In the genomic region with DNA sequence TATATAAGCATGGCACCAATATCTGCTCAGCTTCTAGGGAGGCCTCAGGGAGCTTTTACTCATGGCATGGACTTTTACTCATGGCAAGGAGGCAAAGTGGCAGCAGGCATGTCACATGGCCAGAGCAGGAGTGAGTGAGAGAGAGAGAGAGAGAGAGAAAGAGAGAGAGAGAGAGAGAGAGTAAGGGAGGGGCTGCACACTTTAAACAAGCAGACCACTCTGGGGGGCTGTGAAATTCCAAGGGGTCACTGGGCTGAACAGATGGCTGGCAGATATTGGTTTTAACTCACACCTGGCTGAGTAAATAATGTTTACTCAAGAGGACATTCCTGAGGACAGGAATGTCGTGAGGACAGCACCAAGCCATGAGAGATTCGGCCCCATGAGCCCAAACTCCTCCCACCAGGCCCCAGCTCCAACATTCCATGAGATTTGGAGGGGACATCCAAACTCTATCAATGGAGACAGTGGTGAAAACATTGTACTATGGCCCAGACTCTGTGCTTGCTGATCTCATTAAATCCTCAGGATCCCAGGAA, we compare ENCODE assay signal across 17 cellular contexts.
A peak's percentile ranks its signal among the peaks of the same experiment; 100 is the strongest.
DNase-seq lines count a peak whose midpoint lies in the region; ATAC-seq and TF ChIP-seq lines count a peak whose summit lies in the region.
"Had no signal": no experiment of that assay in that cellular context is flagged by ENCODE, and none has a peak within 500 bp of the region (broad histone marks: within the 10 kb centered on the region; RNA-seq: fewer than 3 reads in every experiment).

No MANE protein-coding gene starts in this region.

- CTCF ChIA-PET in A673 (lab: Charles Lee) = no interaction called here

- H3K4me1 Mint-ChIP-seq in endodermal cell = peaks cover 14% of the 10 kb centered on the region
- peaks cover 13% of the 10 kb centered on the region for H3K4me1 Mint-ChIP-seq in neural progenitor cell
- H3K4me1 Mint-ChIP-seq: IgD-negative memory B cell had no signal

- peak overlapping the region; percentile 29 for H3K27ac Mint-ChIP-seq in endodermal cell
- H3K27ac Mint-ChIP-seq in neural progenitor cell = no peak overlapping the region
- H3K27ac Mint-ChIP-seq: IgD-negative memory B cell had no signal

- ATAC-seq in HG02763 (IDR thresholded peaks at IDR 0.05; ENCODE audit: unreplicated experiment) = no peak
- ATAC-seq: A549 had no signal

- no peak for TF ChIP-seq POLR2A in thyroid gland (IDR thresholded peaks at IDR 0.05)

- H3K36me3 Mint-ChIP-seq in endodermal cell (ENCODE audit: low read depth) (no peaks in the 10 kb centered on the region), neural progenitor cell (no peaks in the 10 kb centered on the region)
- H3K36me3 Mint-ChIP-seq: IgD-negative memory B cell had no signal

- H3K4me3 Mint-ChIP-seq in endodermal cell (no peak overlapping the region), neural progenitor cell (no peak overlapping the region)

- peak; percentile 15 for DNase-seq in NCI-H524 treated with DMSO at 0.1 percent for 48 hours (lab: John Stamatoyannopoulos, UW)
- peak; percentile 74 for DNase-seq in endodermal cell
- peak; percentile 39 for DNase-seq in neural progenitor cell (ENCODE audit: low spot score)
- DNase-seq in thyroid gland = peak; percentile 21 to 50
- DNase-seq in DMS79 (lab: John Stamatoyannopoulos, UW) = no peak
- DNase-seq in T-helper 9 cell = no peak
- DNase-seq in A673 (ENCODE audit: low spot score) = no peak
- DNase-seq: Calu3, DMS153, DND-41, GDM1, HCEC 1CT, KG1 had no signal

- H3K4me1 ChIP-seq in endodermal cell (ENCODE audit: control insufficient read depth, insufficient read depth, low read length) = peaks cover 17% of the 10 kb centered on the region
- peaks cover 5% of the 10 kb centered on the region for H3K4me1 ChIP-seq in neural progenitor cell
- H3K4me1 ChIP-seq in thyroid gland = peaks cover 25 to 37% of the 10 kb centered on the region in 2 donors
- H3K4me1 ChIP-seq in A673 (ENCODE audit: insufficient read depth, low read length, poor library complexity, severe bottlenecking) = no peaks in the 10 kb centered on the region
- H3K4me1 ChIP-seq: A549, BLaER1 had no signal

- H2AFZ ChIP-seq in neural progenitor cell (replicated peaks) = no peak overlapping the region

- no peak overlapping the region for H3K9ac ChIP-seq in endodermal cell (ENCODE audit: extremely low read depth, low read length, poor library complexity, severe bottlenecking)
- H3K9ac ChIP-seq in neural progenitor cell = no peak overlapping the region
- H3K9ac ChIP-seq: BLaER1 had no signal

- no peaks in the 10 kb centered on the region for H3K36me3 ChIP-seq in endodermal cell (ENCODE audit: control insufficient read depth, insufficient read depth, low read length)
- no peaks in the 10 kb centered on the region for H3K36me3 ChIP-seq in neural progenitor cell
- no peaks in the 10 kb centered on the region for H3K36me3 ChIP-seq in thyroid gland
- H3K36me3 ChIP-seq in A673 (ENCODE audit: insufficient read depth, low read length, poor library complexity, severe bottlenecking) = no peaks in the 10 kb centered on the region
- H3K36me3 ChIP-seq: BLaER1 had no signal

- POLR2A ChIA-PET in A673 (lab: Charles Lee; ENCODE audit: low non-redundant PET) = no interaction called here

- no peaks in the 10 kb centered on the region for H3F3A ChIP-seq in neural progenitor cell (ENCODE audit: low read depth)

- H3K4me3 ChIP-seq in endodermal cell (ENCODE audit: low read length) (no peak overlapping the region), neural progenitor cell (no peak overlapping the region), thyroid gland (replicated peaks in 1 of 3) (no peak overlapping the region), A673 (ENCODE audit: low read depth, low read length, poor library complexity, severe bottlenecking) (no peak overlapping the region)
- H3K4me3 ChIP-seq: A549, BLaER1 had no signal

- TF ChIP-seq CTCF in endodermal cell (conservative IDR thresholded peaks at IDR 0.05) = no peak
- TF ChIP-seq CTCF in neural progenitor cell (IDR thresholded peaks at IDR 0.05) = no peak
- TF ChIP-seq CTCF in thyroid gland (IDR thresholded peaks at IDR 0.05) = peak in 2 of 6 experiments; percentile 17 to 25
- no peak for TF ChIP-seq CTCF in A673 (conservative IDR thresholded peaks at IDR 0.05; ENCODE audit: low read depth, low read length)

- H3K27me3 ChIP-seq in endodermal cell (ENCODE audit: control insufficient read depth, insufficient read depth, low read length, poor library complexity, severe bottlenecking) = no peaks in the 10 kb centered on the region
- H3K27me3 ChIP-seq in neural progenitor cell = no peaks in the 10 kb centered on the region
- H3K27me3 ChIP-seq in thyroid gland = no peaks in the 10 kb centered on the region
- H3K27me3 ChIP-seq in A673 (replicated peaks; ENCODE audit: insufficient read depth, low read depth, low read length, poor library complexity) = peaks cover 3% of the 10 kb centered on the region
- H3K27me3 ChIP-seq: BLaER1 had no signal

- no peak overlapping the region for H3K4me2 ChIP-seq in neural progenitor cell
- H3K4me2 ChIP-seq: A549, BLaER1 had no signal

- H4K20me1 ChIP-seq in neural progenitor cell (ENCODE audit: low read depth) = no peaks in the 10 kb centered on the region
- H4K20me1 ChIP-seq: BLaER1 had no signal

- H3K9me3 ChIP-seq in endodermal cell (ENCODE audit: control insufficient read depth, low read length) (no peaks in the 10 kb centered on the region), neural progenitor cell (ENCODE audit: low read depth) (no peaks in the 10 kb centered on the region), thyroid gland (no peaks in the 10 kb centered on the region), A673 (ENCODE audit: low read depth, low read length, poor library complexity, severe bottlenecking) (no peaks in the 10 kb centered on the region)
- H3K9me3 ChIP-seq: A549, BLaER1 had no signal

- H3K9me3 Mint-ChIP-seq in endodermal cell (peaks cover 2% of the 10 kb centered on the region), neural progenitor cell (peaks cover 2% of the 10 kb centered on the region)

- intact Hi-C loops in thyroid gland (cut with DNase I) = no loop called here
- intact Hi-C loops in A673 (cut with micrococcal nuclease; ENCODE audit: unreplicated experiment) = no loop called here

- no peak overlapping the region for H3K27ac ChIP-seq in endodermal cell (ENCODE audit: low read depth, low read length)
- no peak overlapping the region for H3K27ac ChIP-seq in neural progenitor cell
- peak overlapping the region; percentile 6 to 61 (median 59) for H3K27ac ChIP-seq in thyroid gland
- H3K27ac ChIP-seq in A673 (ENCODE audit: low read depth, low read length, poor library complexity, severe bottlenecking) = no peak overlapping the region
- H3K27ac ChIP-seq: A549, BLaER1 had no signal

- BruUV-seq in A673 (replicated peaks; lab: Mats Ljungman, UMichigan) = no TSS peak

- H3K79me2 ChIP-seq in neural progenitor cell (ENCODE audit: low read depth) = no peaks in the 10 kb centered on the region

- H3K27me3 Mint-ChIP-seq in endodermal cell (ENCODE audit: insufficient read depth) = peaks cover 10% of the 10 kb centered on the region
- peaks cover 2% of the 10 kb centered on the region for H3K27me3 Mint-ChIP-seq in neural progenitor cell (ENCODE audit: insufficient read depth, low read depth)
- H3K27me3 Mint-ChIP-seq: IgD-negative memory B cell had no signal

- 39 to 45% methylated on average over 2 of the region's 2 CpGs for WGBS in endodermal cell (ENCODE audit: insufficient coverage in 1 of 2, insufficient read length in 1 of 2), 2 experiments
- WGBS in thyroid gland, 2 donors = 18 to 20% methylated on average over 2 of the region's 2 CpGs

Comparison
In these comparisons a context has a peak if more than half of its experiments do, and no peak if none do; other contexts are left out.
1. DNase-seq: peak in NCI-H524 treated with DMSO at 0.1 percent for 48 hours (single experiment), endodermal cell (single experiment), neural progenitor cell (single experiment) and thyroid gland (2 of 2); none in DMS79 (single experiment), T-helper 9 cell (single experiment) and A673 (single experiment).
2. H3K27ac ChIP-seq: peak in thyroid gland (3 of 3); none in endodermal cell (single experiment), neural progenitor cell (single experiment) and A673 (single experiment).